ENCODE assay signal across 12 cellular contexts in genomic region chr15:75149911-75150709, GRCh38. TPM values are rescaled to one million over a fixed set of nuclear protein-coding genes. Genes with fewer than 3 reads are reported as not detected.
DNase-seq lines count a peak whose midpoint lies in the region; ATAC-seq lines count a peak whose summit lies in the region.
"Had no signal": no experiment of that assay in that cellular context is flagged by ENCODE, and none has a peak within 500 bp of the region (broad histone marks: within the 10 kb centered on the region; RNA-seq: fewer than 3 reads in every experiment).

No MANE protein-coding gene starts in this region.

- H3K9me3 Mint-ChIP-seq in activated naive CD8-positive, alpha-beta T cell treated with anti-CD3 and anti-CD28 coated beads, Interleukin-2, amount 50 U/mL, for 24 hours, result peaks cover 14% of the 10 kb centered on the region
- H3K9me3 Mint-ChIP-seq in activated naive CD8-positive, alpha-beta T cell treated with anti-CD3 and anti-CD28 coated beads for 36 hours, result peaks cover 8% of the 10 kb centered on the region

- no peak overlapping the region for H3K27ac Mint-ChIP-seq in activated naive CD8-positive, alpha-beta T cell treated with anti-CD3 and anti-CD28 coated beads, Interleukin-2, amount 50 U/mL, for 24 hours
- no peak overlapping the region for H3K27ac Mint-ChIP-seq in activated naive CD8-positive, alpha-beta T cell treated with anti-CD3 and anti-CD28 coated beads for 36 hours

- no peak overlapping the region for H3K4me3 Mint-ChIP-seq in activated naive CD8-positive, alpha-beta T cell treated with anti-CD3 and anti-CD28 coated beads, Interleukin-2, amount 50 U/mL, for 24 hours
- no peak overlapping the region for H3K4me3 Mint-ChIP-seq in activated naive CD8-positive, alpha-beta T cell treated with anti-CD3 and anti-CD28 coated beads for 36 hours

- peaks cover 1% of the 10 kb centered on the region for H3K36me3 Mint-ChIP-seq in activated naive CD8-positive, alpha-beta T cell treated with anti-CD3 and anti-CD28 coated beads, Interleukin-2, amount 50 U/mL, for 24 hours (ENCODE audit: low read depth)
- H3K36me3 Mint-ChIP-seq in activated naive CD8-positive, alpha-beta T cell treated with anti-CD3 and anti-CD28 coated beads for 36 hours, result no peaks in the 10 kb centered on the region

- H3K27me3 Mint-ChIP-seq in activated naive CD8-positive, alpha-beta T cell treated with anti-CD3 and anti-CD28 coated beads, Interleukin-2, amount 50 U/mL, for 24 hours, result peaks cover 2% of the 10 kb centered on the region
- no peaks in the 10 kb centered on the region for H3K27me3 Mint-ChIP-seq in activated naive CD8-positive, alpha-beta T cell treated with anti-CD3 and anti-CD28 coated beads for 36 hours

- peak; percentile 73 for ATAC-seq in activated naive CD8-positive, alpha-beta T cell treated with anti-CD3 and anti-CD28 coated beads, Interleukin-2, amount 50 U/mL, for 24 hours
- ATAC-seq in stimulated activated naive CD8-positive, alpha-beta T cell treated with anti-CD3 and anti-CD28 coated beads, Interleukin-15, Interleukin-2, amounts not matched to agents 100 U/mL and 50 U/mL, for 24 hours, result peak; percentile 69

- DNase-seq in activated naive CD8-positive, alpha-beta T cell treated with anti-CD3 and anti-CD28 coated beads, Interleukin-2, amount 50 U/mL, for 24 hours, result no peak
- DNase-seq in activated naive CD8-positive, alpha-beta T cell treated with anti-CD3 and anti-CD28 coated beads for 36 hours, result no peak
- DNase-seq in RKO (ENCODE audit: low spot score) (peak; percentile 80), fibroblast of gingiva (ENCODE audit: low read depth) (peak; percentile 72), NCI-H524 treated with DMSO at 0.1 percent for 48 hours (lab: John Stamatoyannopoulos, UW) (no peak), AML-193 (lab: John Stamatoyannopoulos, UW) (no peak)
- no peak for DNase-seq in stimulated activated naive CD8-positive, alpha-beta T cell treated with anti-CD3 and anti-CD28 coated beads, Interleukin-15, Interleukin-2, amounts not matched to agents 100 U/mL and 50 U/mL, for 24 hours
- no peak for DNase-seq in activated CD8-positive, alpha-beta memory T cell treated with anti-CD3 and anti-CD28 coated beads, Interleukin-2, amount 50 U/mL, for 48 hours
- DNase-seq: C1 segment of cervical spinal cord, H7, NCI-H1092, WERI-Rb-1 had no signal

- peaks cover 30% of the 10 kb centered on the region for H3K4me1 Mint-ChIP-seq in activated naive CD8-positive, alpha-beta T cell treated with anti-CD3 and anti-CD28 coated beads, Interleukin-2, amount 50 U/mL, for 24 hours
- H3K4me1 Mint-ChIP-seq in activated naive CD8-positive, alpha-beta T cell treated with anti-CD3 and anti-CD28 coated beads for 36 hours, result peaks cover 13% of the 10 kb centered on the region

RNA-seq across cellular contexts. Expression of gene C15orf39, which starts 51.6 kb away (rescaled TPM):
- total RNA-seq in activated naive CD8-positive, alpha-beta T cell treated with anti-CD3 and anti-CD28 coated beads for 36 hours, result 10 to 100 TPM; 34.3 to 35.7 TPM

Comparison
In these comparisons a context has a peak if more than half of its experiments do, and no peak if none do; other contexts are left out.
1. DNase-seq: peak in RKO (single experiment) and fibroblast of gingiva (single experiment); none in activated naive CD8-positive, alpha-beta T cell treated with anti-CD3 and anti-CD28 coated beads, Interleukin-2, amount 50 U/mL, for 24 hours (single experiment), activated naive CD8-positive, alpha-beta T cell treated with anti-CD3 and anti-CD28 coated beads for 36 hours (single experiment), stimulated activated naive CD8-positive, alpha-beta T cell treated with anti-CD3 and anti-CD28 coated beads, Interleukin-15, Interleukin-2, amounts not matched to agents 100 U/mL and 50 U/mL, for 24 hours (single experiment), NCI-H524 treated with DMSO at 0.1 percent for 48 hours (single experiment), AML-193 (0 of 2) and activated CD8-positive, alpha-beta memory T cell treated with anti-CD3 and anti-CD28 coated beads, Interleukin-2, amount 50 U/mL, for 48 hours (single experiment).